ENCODE assay signal across 2 cellular contexts in the genomic region with DNA sequence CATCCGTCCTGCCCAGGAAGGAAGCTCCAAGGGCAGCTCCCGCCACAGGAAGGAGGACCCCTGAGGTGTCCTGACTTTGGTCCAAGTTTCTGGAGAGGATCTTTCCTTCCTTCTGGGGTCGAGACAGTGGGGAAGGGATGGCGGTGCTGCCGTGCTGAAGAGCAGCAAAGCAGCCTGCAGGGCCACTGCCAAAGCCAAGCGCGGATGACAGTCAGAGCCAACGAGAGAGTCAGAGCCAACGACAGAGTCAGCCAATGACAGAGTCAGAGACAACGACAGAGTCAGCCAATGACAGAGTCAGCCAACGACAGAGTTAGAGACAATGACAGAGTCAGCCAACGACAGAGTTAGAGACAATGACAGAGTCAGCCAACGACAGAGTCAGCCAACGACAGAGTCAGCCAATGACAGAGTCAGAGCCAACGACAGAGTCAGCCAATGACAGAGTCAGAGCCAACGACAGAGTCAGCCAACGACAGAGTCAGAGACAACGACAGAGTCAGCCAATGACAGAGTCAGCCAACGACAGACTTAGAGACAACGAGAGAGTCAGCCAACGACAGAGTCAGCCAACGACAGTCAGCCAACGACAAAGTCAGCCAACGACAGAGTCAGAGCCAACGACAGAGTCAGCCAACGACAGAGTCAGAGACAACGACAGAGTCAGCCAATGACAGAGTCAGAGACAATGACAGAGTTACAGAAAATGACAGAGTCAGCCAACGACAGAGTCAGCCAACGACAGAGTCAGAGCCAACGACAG. TPM values are rescaled to one million over a fixed set of nuclear protein-coding genes. Genes with fewer than 3 reads are reported as not detected.
"Had no signal": no experiment of that assay in that cellular context is flagged by ENCODE, and none has a peak within 500 bp of the region (broad histone marks: within the 10 kb centered on the region; RNA-seq: fewer than 3 reads in every experiment).

No MANE protein-coding gene starts in this region.

RNA-seq across cellular contexts. Expression of a gene that starts 33.8 kb away (rescaled TPM):
- total RNA-seq: MCF 10A had no signal
- polyA plus RNA-seq: SK-N-SH had no signal
